In the genomic region with DNA sequence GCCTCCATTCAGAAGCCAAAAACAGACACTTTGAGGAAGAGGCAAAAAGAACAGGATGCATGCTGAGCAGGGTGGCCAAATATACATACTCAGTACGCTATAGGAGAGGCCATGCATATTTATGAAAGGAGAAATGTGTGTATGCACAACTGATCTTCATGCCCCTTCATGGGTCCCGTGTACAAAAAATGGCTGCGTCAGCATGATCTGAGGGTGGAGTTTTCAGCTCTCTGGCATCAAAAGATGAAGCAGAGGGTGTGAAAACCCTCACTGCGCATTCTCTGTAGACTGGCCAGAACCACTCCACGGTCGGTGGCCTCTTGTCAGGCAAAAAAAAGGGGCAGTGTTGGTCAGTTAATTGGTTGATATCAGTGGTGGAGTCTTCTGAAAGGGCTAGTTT, we compare ENCODE assay signal across 2 cellular contexts.
TF ChIP-seq lines count a peak whose summit lies in the region.

No MANE protein-coding gene starts in this region.

TF ChIP-seq in HepG2, 621 proteins besides CTCF, POLR2A, EP300 and RAD21:
- TF ChIP-seq ZSCAN30 (CRISPR knock-in tag; IDR thresholded peaks at IDR 0.05) (no peak), SNRNP70 (IDR thresholded peaks at IDR 0.05; ENCODE audit: low read depth, low read length) (no peak), ZNF780A (CRISPR knock-in tag; IDR thresholded peaks at IDR 0.05) (no peak), ZNF792 (CRISPR knock-in tag; IDR thresholded peaks at IDR 0.05) (no peak), DPF2 (CRISPR knock-in tag; IDR thresholded peaks at IDR 0.05; ENCODE audit: borderline replicate concordance, low read depth) (no peak), MAFK (conservative IDR thresholded peaks at IDR 0.05 in 1 of 2, IDR thresholded peaks at IDR 0.05 in 1 of 2; ENCODE audit: low read length in 2 of 2) (peak; percentile 34 to 67; a peak in 3 of 4 replicates), ZNF878 (CRISPR knock-in tag; IDR thresholded peaks at IDR 0.05) (no peak), ZNF879 (CRISPR knock-in tag; IDR thresholded peaks at IDR 0.05) (no peak), ZMYM2 (CRISPR knock-in tag; IDR thresholded peaks at IDR 0.05) (no peak), MAFF (IDR thresholded peaks at IDR 0.05; ENCODE audit: low read depth, low read length) (0 out of 2 replicates have a peak, but pooled peaks have one; percentile 32), NFYC (CRISPR knock-in tag; IDR thresholded peaks at IDR 0.05) (no peak)
- TF ChIP-seq, protein P1, sequence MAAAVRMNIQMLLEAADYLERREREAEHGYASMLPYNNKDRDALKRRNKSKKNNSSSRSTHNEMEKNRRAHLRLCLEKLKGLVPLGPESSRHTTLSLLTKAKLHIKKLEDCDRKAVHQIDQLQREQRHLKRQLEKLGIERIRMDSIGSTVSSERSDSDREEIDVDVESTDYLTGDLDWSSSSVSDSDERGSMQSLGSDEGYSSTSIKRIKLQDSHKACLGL (CRISPR knock-in tag; IDR thresholded peaks at IDR 0.05), result no peak
- TF ChIP-seq, protein P2, sequence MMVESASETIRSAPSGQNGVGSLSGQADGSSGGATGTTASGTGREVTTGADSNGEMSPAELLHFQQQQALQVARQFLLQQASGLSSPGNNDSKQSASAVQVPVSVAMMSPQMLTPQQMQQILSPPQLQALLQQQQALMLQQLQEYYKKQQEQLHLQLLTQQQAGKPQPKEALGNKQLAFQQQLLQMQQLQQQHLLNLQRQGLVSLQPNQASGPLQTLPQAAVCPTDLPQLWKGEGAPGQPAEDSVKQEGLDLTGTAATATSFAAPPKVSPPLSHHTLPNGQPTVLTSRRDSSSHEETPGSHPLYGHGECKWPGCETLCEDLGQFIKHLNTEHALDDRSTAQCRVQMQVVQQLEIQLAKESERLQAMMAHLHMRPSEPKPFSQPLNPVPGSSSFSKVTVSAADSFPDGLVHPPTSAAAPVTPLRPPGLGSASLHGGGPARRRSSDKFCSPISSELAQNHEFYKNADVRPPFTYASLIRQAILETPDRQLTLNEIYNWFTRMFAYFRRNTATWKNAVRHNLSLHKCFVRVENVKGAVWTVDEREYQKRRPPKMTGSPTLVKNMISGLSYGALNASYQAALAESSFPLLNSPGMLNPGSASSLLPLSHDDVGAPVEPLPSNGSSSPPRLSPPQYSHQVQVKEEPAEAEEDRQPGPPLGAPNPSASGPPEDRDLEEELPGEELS (CRISPR knock-in tag; IDR thresholded peaks at IDR 0.05), result no peak

TF ChIP-seq in K562, 482 proteins besides CTCF, POLR2A, EP300 and RAD21:
- TF ChIP-seq YBX1 (IDR thresholded peaks at IDR 0.05) (no peak), NR1H2 (CRISPR knock-in tag; IDR thresholded peaks at IDR 0.05) (no peak), FOSL1 (tag; conservative IDR thresholded peaks at IDR 0.05) (no peak), MED1 (CRISPR knock-in tag; IDR thresholded peaks at IDR 0.05; ENCODE audit: borderline replicate concordance) (no peak), HNRNPL (IDR thresholded peaks at IDR 0.05; ENCODE audit: low read depth, low read length) (no peak), PURB (CRISPR knock-in tag; IDR thresholded peaks at IDR 0.05; ENCODE audit: low read depth) (no peak), NFE2L1 (tag; IDR thresholded peaks at IDR 0.05; ENCODE audit: borderline replicate concordance, low read depth) (no peak), IFI16 (CRISPR knock-in tag; IDR thresholded peaks at IDR 0.05) (no peak), PHB2 (IDR thresholded peaks at IDR 0.05; ENCODE audit: low read depth) (no peak), C11orf30 (IDR thresholded peaks at IDR 0.05; ENCODE audit: low read depth) (peak; percentile 90), ZNF121 (CRISPR knock-in tag; conservative IDR thresholded peaks at IDR 0.05) (no peak), ARID1B (IDR thresholded peaks at IDR 0.05) (no peak), GATA2 (CRISPR knock-in tag; IDR thresholded peaks at IDR 0.05) (no peak), CHD1 (IDR thresholded peaks at IDR 0.05; ENCODE audit: low read length) (no peak), DIDO1 (tag; IDR thresholded peaks at IDR 0.05; ENCODE audit: low read depth) (no peak), MAFK (IDR thresholded peaks at IDR 0.05; ENCODE audit: low read length) (peak; percentile 74), SAFB (IDR thresholded peaks at IDR 0.05; ENCODE audit: borderline replicate concordance, low read depth, low read length) (no peak), MAFG (tag; conservative IDR thresholded peaks at IDR 0.05) (peak; percentile 81), ZBTB7A (IDR thresholded peaks at IDR 0.05; ENCODE audit: borderline replicate concordance, control insufficient read depth, low read depth, low read length) (no peak), NCOA2 (IDR thresholded peaks at IDR 0.05; ENCODE audit: partially characterized antibody in 2 of 2) (no peak), SMARCC2 (IDR thresholded peaks at IDR 0.05; ENCODE audit: low read depth) (no peak), CREBBP (IDR thresholded peaks at IDR 0.05; ENCODE audit: low read depth, low read length) (no peak), ZNF316 (IDR thresholded peaks at IDR 0.05) (peak; percentile 92), ZNF12 (CRISPR knock-in tag; IDR thresholded peaks at IDR 0.05) (no peak), ZNF3 (CRISPR knock-in tag; IDR thresholded peaks at IDR 0.05) (no peak), HDAC1 (IDR thresholded peaks at IDR 0.05) (no peak), ZNF561 (CRISPR knock-in tag; conservative IDR thresholded peaks at IDR 0.05) (no peak), POLR2AphosphoS5 (IDR thresholded peaks at IDR 0.05; ENCODE audit: control insufficient read depth, insufficient read depth, low read depth, low read length) (no peak), MAFF (IDR thresholded peaks at IDR 0.05; ENCODE audit: low read length) (peak; percentile 84), DDX20 (tag; IDR thresholded peaks at IDR 0.05; ENCODE audit: low read depth) (no peak)
- TF ChIP-seq, protein P3, sequence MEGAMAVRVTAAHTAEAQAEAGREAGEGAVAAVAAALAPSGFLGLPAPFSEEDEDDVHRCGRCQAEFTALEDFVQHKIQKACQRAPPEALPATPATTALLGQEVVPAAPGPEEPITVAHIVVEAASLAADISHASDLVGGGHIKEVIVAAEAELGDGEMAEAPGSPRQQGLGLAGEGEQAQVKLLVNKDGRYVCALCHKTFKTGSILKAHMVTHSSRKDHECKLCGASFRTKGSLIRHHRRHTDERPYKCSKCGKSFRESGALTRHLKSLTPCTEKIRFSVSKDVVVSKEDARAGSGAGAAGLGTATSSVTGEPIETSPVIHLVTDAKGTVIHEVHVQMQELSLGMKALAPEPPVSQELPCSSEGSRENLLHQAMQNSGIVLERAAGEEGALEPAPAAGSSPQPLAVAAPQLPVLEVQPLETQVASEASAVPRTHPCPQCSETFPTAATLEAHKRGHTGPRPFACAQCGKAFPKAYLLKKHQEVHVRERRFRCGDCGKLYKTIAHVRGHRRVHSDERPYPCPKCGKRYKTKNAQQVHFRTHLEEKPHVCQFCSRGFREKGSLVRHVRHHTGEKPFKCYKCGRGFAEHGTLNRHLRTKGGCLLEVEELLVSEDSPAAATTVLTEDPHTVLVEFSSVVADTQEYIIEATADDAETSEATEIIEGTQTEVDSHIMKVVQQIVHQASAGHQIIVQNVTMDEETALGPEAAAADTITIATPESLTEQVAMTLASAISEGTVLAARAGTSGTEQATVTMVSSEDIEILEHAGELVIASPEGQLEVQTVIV (CRISPR knock-in tag; IDR thresholded peaks at IDR 0.05; ENCODE audit: borderline replicate concordance), result no peak
- TF ChIP-seq, protein P4, sequence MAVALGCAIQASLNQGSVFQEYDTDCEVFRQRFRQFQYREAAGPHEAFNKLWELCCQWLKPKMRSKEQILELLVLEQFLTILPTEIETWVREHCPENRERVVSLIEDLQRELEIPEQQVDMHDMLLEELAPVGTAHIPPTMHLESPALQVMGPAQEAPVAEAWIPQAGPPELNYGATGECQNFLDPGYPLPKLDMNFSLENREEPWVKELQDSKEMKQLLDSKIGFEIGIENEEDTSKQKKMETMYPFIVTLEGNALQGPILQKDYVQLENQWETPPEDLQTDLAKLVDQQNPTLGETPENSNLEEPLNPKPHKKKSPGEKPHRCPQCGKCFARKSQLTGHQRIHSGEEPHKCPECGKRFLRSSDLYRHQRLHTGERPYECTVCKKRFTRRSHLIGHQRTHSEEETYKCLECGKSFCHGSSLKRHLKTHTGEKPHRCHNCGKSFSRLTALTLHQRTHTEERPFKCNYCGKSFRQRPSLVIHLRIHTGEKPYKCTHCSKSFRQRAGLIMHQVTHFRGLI (CRISPR knock-in tag; IDR thresholded peaks at IDR 0.05), result no peak
- TF ChIP-seq, protein P5, sequence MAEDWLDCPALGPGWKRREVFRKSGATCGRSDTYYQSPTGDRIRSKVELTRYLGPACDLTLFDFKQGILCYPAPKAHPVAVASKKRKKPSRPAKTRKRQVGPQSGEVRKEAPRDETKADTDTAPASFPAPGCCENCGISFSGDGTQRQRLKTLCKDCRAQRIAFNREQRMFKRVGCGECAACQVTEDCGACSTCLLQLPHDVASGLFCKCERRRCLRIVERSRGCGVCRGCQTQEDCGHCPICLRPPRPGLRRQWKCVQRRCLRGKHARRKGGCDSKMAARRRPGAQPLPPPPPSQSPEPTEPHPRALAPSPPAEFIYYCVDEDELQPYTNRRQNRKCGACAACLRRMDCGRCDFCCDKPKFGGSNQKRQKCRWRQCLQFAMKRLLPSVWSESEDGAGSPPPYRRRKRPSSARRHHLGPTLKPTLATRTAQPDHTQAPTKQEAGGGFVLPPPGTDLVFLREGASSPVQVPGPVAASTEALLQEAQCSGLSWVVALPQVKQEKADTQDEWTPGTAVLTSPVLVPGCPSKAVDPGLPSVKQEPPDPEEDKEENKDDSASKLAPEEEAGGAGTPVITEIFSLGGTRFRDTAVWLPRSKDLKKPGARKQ (CRISPR knock-in tag; IDR thresholded peaks at IDR 0.05), result no peak
- TF ChIP-seq, protein P6, sequence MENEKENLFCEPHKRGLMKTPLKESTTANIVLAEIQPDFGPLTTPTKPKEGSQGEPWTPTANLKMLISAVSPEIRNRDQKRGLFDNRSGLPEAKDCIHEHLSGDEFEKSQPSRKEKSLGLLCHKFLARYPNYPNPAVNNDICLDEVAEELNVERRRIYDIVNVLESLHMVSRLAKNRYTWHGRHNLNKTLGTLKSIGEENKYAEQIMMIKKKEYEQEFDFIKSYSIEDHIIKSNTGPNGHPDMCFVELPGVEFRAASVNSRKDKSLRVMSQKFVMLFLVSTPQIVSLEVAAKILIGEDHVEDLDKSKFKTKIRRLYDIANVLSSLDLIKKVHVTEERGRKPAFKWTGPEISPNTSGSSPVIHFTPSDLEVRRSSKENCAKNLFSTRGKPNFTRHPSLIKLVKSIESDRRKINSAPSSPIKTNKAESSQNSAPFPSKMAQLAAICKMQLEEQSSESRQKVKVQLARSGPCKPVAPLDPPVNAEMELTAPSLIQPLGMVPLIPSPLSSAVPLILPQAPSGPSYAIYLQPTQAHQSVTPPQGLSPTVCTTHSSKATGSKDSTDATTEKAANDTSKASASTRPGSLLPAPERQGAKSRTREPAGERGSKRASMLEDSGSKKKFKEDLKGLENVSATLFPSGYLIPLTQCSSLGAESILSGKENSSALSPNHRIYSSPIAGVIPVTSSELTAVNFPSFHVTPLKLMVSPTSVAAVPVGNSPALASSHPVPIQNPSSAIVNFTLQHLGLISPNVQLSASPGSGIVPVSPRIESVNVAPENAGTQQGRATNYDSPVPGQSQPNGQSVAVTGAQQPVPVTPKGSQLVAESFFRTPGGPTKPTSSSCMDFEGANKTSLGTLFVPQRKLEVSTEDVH (IDR thresholded peaks at IDR 0.05; ENCODE audit: low read depth, partially characterized antibody), result no peak
- TF ChIP-seq, protein P7, sequence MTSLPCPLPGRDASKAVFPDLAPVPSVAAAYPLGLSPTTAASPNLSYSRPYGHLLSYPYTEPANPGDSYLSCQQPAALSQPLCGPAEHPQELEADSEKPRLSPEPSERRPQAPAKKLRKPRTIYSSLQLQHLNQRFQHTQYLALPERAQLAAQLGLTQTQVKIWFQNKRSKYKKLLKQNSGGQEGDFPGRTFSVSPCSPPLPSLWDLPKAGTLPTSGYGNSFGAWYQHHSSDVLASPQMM (CRISPR knock-in tag; IDR thresholded peaks at IDR 0.05), result no peak
- TF ChIP-seq, protein P8, sequence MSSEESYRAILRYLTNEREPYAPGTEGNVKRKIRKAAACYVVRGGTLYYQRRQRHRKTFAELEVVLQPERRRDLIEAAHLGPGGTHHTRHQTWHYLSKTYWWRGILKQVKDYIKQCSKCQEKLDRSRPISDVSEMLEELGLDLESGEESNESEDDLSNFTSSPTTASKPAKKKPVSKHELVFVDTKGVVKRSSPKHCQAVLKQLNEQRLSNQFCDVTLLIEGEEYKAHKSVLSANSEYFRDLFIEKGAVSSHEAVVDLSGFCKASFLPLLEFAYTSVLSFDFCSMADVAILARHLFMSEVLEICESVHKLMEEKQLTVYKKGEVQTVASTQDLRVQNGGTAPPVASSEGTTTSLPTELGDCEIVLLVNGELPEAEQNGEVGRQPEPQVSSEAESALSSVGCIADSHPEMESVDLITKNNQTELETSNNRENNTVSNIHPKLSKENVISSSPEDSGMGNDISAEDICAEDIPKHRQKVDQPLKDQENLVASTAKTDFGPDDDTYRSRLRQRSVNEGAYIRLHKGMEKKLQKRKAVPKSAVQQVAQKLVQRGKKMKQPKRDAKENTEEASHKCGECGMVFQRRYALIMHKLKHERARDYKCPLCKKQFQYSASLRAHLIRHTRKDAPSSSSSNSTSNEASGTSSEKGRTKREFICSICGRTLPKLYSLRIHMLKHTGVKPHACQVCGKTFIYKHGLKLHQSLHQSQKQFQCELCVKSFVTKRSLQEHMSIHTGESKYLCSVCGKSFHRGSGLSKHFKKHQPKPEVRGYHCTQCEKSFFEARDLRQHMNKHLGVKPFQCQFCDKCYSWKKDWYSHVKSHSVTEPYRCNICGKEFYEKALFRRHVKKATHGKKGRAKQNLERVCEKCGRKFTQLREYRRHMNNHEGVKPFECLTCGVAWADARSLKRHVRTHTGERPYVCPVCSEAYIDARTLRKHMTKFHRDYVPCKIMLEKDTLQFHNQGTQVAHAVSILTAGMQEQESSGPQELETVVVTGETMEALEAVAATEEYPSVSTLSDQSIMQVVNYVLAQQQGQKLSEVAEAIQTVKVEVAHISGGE (CRISPR knock-in tag; IDR thresholded peaks at IDR 0.05), result no peak
TF ChIP-seq in K562: peak in this region for 5.
